In genomic region chr13:51229731-51230130, GRCh38 we compare ENCODE assay signal across 14 cellular contexts.
"Had no signal": no experiment of that assay in that cellular context is flagged by ENCODE, and none has a peak within 500 bp of the region (broad histone marks: within the 10 kb centered on the region; RNA-seq: fewer than 3 reads in every experiment).

No MANE protein-coding gene starts in this region.

- FAIRE-seq: colon had no signal

- H3K27me3 ChIP-seq: ascending aorta, ovary, stomach, uterus had no signal

- H3K4me3 ChIP-seq: ovary had no signal

- H3K36me3 ChIP-seq: ascending aorta, ovary, uterus had no signal

- ATAC-seq: activated naive CD8-positive, alpha-beta T cell treated with anti-CD3 and anti-CD28 coated beads, Interleukin-2, amount 50 U/mL, for 24 hours; activated T-cell treated with anti-CD3 and anti-CD28 coated beads, Interleukin-2, amount 50 U/mL, for 72 hours; left colon had no signal

- H3K9me3 ChIP-seq: ascending aorta, ovary, stomach, uterus had no signal

- H3K4me1 ChIP-seq: ascending aorta, uterus had no signal

- DNase-seq: activated CD4-positive, alpha-beta memory T cell treated with anti-CD3 and anti-CD28 coated beads, Interleukin-2, amount 10 ng/mL, durations not matched to agents 7 days and 5 days; activated CD4-positive, alpha-beta T cell treated with anti-CD3 and anti-CD28 coated beads for 1 hour; activated CD8-positive, alpha-beta memory T cell treated with anti-CD3 and anti-CD28 coated beads, Interleukin-2, amount 50 U/mL, for 4 hours; activated naive CD8-positive, alpha-beta T cell treated with anti-CD3 and anti-CD28 coated beads, Interleukin-2, amount 50 U/mL, for 24 hours; activated T-cell treated with anti-CD3 and anti-CD28 coated beads, Interleukin-2, amount 50 U/mL, for 72 hours; effector CD4-positive, alpha-beta T cell; immature natural killer cell had no signal

- H3K27ac ChIP-seq: epithelial cell of prostate had no signal
